ENCODE assay signal across 1 cellular context in the genomic region with DNA sequence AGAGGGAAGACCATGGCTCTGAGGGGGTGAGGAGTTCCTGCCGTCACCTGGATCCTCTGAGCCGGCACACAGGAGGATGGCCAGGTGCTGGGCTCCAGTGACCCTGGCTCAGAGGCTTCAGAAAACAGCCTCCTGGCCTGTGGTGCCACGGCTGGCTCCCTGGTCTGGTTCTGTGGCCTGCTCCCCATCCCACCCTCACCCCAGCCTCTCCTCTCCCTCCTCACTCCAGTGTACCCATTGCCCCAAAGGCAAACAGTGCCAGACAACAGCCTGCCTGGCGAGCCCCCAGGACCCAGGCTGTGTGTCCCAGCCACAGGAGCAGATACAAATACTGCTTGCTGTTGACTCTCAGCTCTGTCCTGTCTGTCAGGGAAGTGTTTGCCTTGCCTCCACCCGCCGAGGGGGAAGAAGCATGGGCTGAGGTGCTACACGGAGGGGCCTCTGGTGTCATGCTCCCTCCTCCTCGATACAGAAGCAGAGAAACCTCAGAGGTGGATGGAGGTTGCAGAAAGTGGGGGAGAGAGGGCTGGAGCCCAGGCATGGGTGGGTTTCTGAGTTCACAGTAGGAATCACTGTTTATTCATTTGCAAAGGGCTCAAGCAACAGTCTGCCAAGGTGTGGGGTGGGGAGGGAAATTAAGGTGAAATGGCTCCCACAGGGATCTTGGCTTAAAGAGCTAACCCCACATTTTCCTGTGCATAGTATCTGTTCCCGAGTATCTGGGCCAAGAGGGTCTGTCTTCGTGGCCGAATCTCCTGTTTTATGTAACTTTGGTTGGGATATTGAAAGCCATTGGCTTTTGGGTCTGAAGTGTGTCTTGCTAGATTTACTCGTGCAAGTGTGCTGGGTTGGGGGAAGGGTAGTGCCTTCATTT.
TF ChIP-seq lines count a peak whose summit lies in the region.

No MANE protein-coding gene starts in this region.

TF ChIP-seq in WTC11, 78 proteins besides CTCF, POLR2A, EP300 and RAD21 (continued from another document):
- TF ChIP-seq, protein P1, sequence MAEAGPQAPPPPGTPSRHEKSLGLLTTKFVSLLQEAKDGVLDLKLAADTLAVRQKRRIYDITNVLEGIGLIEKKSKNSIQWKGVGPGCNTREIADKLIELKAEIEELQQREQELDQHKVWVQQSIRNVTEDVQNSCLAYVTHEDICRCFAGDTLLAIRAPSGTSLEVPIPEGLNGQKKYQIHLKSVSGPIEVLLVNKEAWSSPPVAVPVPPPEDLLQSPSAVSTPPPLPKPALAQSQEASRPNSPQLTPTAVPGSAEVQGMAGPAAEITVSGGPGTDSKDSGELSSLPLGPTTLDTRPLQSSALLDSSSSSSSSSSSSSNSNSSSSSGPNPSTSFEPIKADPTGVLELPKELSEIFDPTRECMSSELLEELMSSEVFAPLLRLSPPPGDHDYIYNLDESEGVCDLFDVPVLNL (CRISPR knock-in tag; IDR thresholded peaks at IDR 0.05; ENCODE audit: borderline replicate concordance, low read depth), result no peak
- no peak for TF ChIP-seq SP1 (CRISPR knock-in tag; conservative IDR thresholded peaks at IDR 0.05)
- no peak for TF ChIP-seq MYBL2 (CRISPR knock-in tag; IDR thresholded peaks at IDR 0.05)
- TF ChIP-seq NFYB (CRISPR knock-in tag; conservative IDR thresholded peaks at IDR 0.05; ENCODE audit: low read depth), result no peak
- no peak for TF ChIP-seq FOXP1 (CRISPR knock-in tag; IDR thresholded peaks at IDR 0.05; ENCODE audit: borderline replicate concordance)
- no peak for TF ChIP-seq NR1H2 (CRISPR knock-in tag; IDR thresholded peaks at IDR 0.05)
- TF ChIP-seq EMX1 (CRISPR knock-in tag; IDR thresholded peaks at IDR 0.05), result no peak
- no peak for TF ChIP-seq TP53 (CRISPR knock-in tag; IDR thresholded peaks at IDR 0.05)
